7 cellular contexts compared by ENCODE assay signal in the genomic region with DNA sequence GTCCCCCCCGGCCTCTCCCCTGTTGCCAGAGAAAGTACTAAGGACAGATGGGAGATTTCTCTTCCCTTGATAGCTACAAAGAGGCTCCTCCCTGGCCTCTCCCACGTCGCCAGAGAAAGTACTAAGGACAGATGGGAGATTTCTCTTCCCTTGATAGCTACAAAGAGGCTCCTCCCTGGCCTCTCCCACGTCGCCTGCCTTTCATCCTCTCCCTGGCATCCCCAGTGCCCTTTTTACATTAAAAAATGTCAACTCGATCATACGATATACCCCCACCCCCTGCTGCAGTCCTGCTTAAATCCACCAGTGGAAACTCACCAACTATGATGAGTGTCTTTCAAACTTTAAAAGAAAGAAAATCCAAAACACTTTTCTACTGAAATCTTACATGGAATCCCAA. TPM values are rescaled to one million over a fixed set of nuclear protein-coding genes. Genes with fewer than 3 reads are reported as not detected.
"Had no signal": no experiment of that assay in that cellular context is flagged by ENCODE, and none has a peak within 500 bp of the region (broad histone marks: within the 10 kb centered on the region; RNA-seq: fewer than 3 reads in every experiment).

No MANE protein-coding gene starts in this region.

RNA-seq across cellular contexts. Expression of a gene that starts 34.5 kb away (rescaled TPM):
- total RNA-seq: MCF 10A, NCI-H460, Peyer's patch, Right ventricle myocardium superior, SJCRH30 had no signal
- polyA plus RNA-seq: IgD-negative memory B cell, SK-N-SH had no signal
